ENCODE assay signal across 33 cellular contexts in the genomic region with DNA sequence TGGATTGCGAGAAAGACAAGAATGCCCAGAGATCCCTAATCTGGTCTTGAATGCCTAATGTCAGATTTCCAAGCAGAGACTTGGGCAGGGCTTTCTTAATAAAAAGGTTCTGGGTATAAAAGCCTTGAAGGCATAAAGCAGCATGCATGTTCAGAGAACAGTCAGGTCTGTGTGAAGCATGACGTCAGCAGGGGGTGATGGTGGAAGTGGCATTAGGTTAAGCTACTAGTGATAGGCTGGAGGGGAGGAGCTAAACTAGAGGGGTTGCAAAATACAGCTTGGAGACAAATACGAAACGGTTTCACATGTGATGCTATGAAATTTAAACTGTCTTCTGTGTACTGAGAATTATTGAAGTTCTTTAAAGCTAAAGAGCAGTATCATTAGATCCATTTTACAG.
DNase-seq lines count a peak whose midpoint lies in the region; ATAC-seq, FAIRE-seq and TF ChIP-seq lines count a peak whose summit lies in the region.
"Had no signal": no experiment of that assay in that cellular context is flagged by ENCODE, and none has a peak within 500 bp of the region (broad histone marks: within the 10 kb centered on the region; RNA-seq: fewer than 3 reads in every experiment).

No MANE protein-coding gene starts in this region.

- no peaks in the 10 kb centered on the region for H4K20me1 ChIP-seq in GM12878 (ENCODE audit: control insufficient read depth, insufficient read depth)

- TF ChIP-seq POLR2A in NB4 (IDR thresholded peaks at IDR 0.05; ENCODE audit: extremely low read depth, insufficient read length) (no peak), GM12878 (IDR thresholded peaks at IDR 0.05; ENCODE audit: low read depth, low read length) (no peak), GM18505 (IDR thresholded peaks at IDR 0.05; ENCODE audit: borderline replicate concordance, extremely low read depth, insufficient read depth, insufficient read length) (no peak)

- peaks cover 21 to 84% (median 39%) of the 10 kb centered on the region in 3 donors for H3K36me3 Mint-ChIP-seq in naive thymus-derived CD8-positive, alpha-beta T cell

- no peaks in the 10 kb centered on the region; a peak in 2 of 4 replicates for H3K36me3 ChIP-seq in GM12878 (ENCODE audit: control insufficient read depth in 2 of 2, insufficient read depth in 2 of 2, low read length in 1 of 2)
- H3K36me3 ChIP-seq: Peyer's patch had no signal

- ATAC-seq in GM12878 (no peak), sciatic nerve (peak; percentile 55), GM18505 (IDR thresholded peaks at IDR 0.05; ENCODE audit: unreplicated experiment) (no peak), GM18498 (IDR thresholded peaks at IDR 0.05; ENCODE audit: unreplicated experiment) (no peak)
- no peak for ATAC-seq in naive thymus-derived CD8-positive, alpha-beta T cell
- ATAC-seq: effector memory CD8-positive, alpha-beta T cell; esophagus mucosa; gastrocnemius medialis; left colon; right cardiac atrium had no signal

- H2AFZ ChIP-seq in GM12878 (ENCODE audit: control insufficient read depth, low read depth, low read length): no peak overlapping the region

- peak overlapping the region in 2 of 10 donors; percentile 2 to 3 for H3K27ac Mint-ChIP-seq in naive thymus-derived CD8-positive, alpha-beta T cell
- H3K27ac Mint-ChIP-seq: memory B cell had no signal

- intact Hi-C loops in GM12878 (cut with micrococcal nuclease; ENCODE audit: unreplicated experiment): no loop called here
- intact Hi-C loops in sciatic nerve (cut with DNase I): no loop called here

- TF ChIP-seq CTCF in NB4 (IDR thresholded peaks at IDR 0.05; ENCODE audit: low read depth, low read length) (no peak), GM12878 (IDR thresholded peaks at IDR 0.05 in 2 of 3, conservative IDR thresholded peaks at IDR 0.05 in 1 of 3; ENCODE audit: control insufficient read depth in 2 of 3, extremely low read depth in 1 of 3, insufficient read depth in 1 of 3, low read depth in 3 of 3, low read length in 3 of 3) (no peak)

- CTCF ChIA-PET in GM12878 (lab: Yijun Ruan, JAX): interaction anchor here (1.0 to 1.1 kb wide), 2 partner anchors 11 to 34 kb away, joined by 3 read pairs; no protein-coding TSS in a partner anchor

- H3K27me3 Mint-ChIP-seq in naive thymus-derived CD8-positive, alpha-beta T cell: no peaks in the 10 kb centered on the region
- H3K27me3 Mint-ChIP-seq: CD4-positive, alpha-beta memory T cell; effector memory CD8-positive, alpha-beta T cell; memory B cell had no signal

- H3K4me3 Mint-ChIP-seq in naive thymus-derived CD8-positive, alpha-beta T cell: no peak overlapping the region
- H3K4me3 Mint-ChIP-seq: CD4-positive, alpha-beta memory T cell; effector memory CD8-positive, alpha-beta T cell; memory B cell had no signal

- WGBS in GM12878 (ENCODE audit: insufficient coverage, insufficient replicate concordance, low lambda C conversion rate, missing lambda C conversion rate): 85% methylated on average over 4 of the region's 4 CpGs

- TF ChIP-seq EP300 in GM12878 (IDR thresholded peaks at IDR 0.05; ENCODE audit: borderline replicate concordance in 1 of 2, control insufficient read depth in 1 of 2, low read depth in 2 of 2, low read length in 2 of 2): no peak

- no peaks in the 10 kb centered on the region for H3K4me1 ChIP-seq in GM12878 (ENCODE audit: control insufficient read depth, insufficient read depth, low read length)
- H3K4me1 ChIP-seq: gastrocnemius medialis, Peyer's patch, upper lobe of left lung had no signal

- DNase-seq in NCI-H146 (lab: John Stamatoyannopoulos, UW) (peak; percentile 10), NCI-H146 treated with DMSO at 0.1 percent for 48 hours (lab: John Stamatoyannopoulos, UW; ENCODE audit: unreplicated experiment) (no peak), NB4 (ENCODE audit: low read depth) (peak; percentile 17), GM12878 (ENCODE audit: low read depth, low spot score) (no peak), sciatic nerve (ENCODE audit: low spot score) (no peak)
- no peak for DNase-seq in naive thymus-derived CD8-positive, alpha-beta T cell
- DNase-seq: activated effector memory CD4-positive, alpha-beta T cell treated with anti-CD3 and anti-CD28 coated beads, Interleukin-2, amount 50 U/mL, for 16 hours; CD4-positive, alpha-beta memory T cell; cortex of kidney; effector memory CD8-positive, alpha-beta T cell; gastrocnemius medialis; GDM1; KBM-7; left colon; NCI-H1048; NCI-H187; NCI-H2171 treated with DMSO at 0.1 percent for 48 hours; NCI-H510A treated with DMSO at 0.1 percent for 48 hours; NK-92 treated with Interleukin-12 subunit alpha and Interleukin-12 subunit beta, amount 100 ng/mL, for 24 hours; Peyer's patch; posterior cingulate gyrus; right cardiac atrium; stimulated activated CD4-positive, alpha-beta T cell treated with anti-CD3 and anti-CD28 coated beads, Interleukin-12 subunit alpha, Interleukin-12 subunit beta, amount 100 ng/mL, for 4 hours; stimulated activated CD4-positive, alpha-beta T cell treated with anti-CD3 and anti-CD28 coated beads, Interleukin-4, amount 100 ng/mL, for 1 hour; T-helper 1 cell; upper lobe of left lung had no signal

- no peak overlapping the region for H3K27ac ChIP-seq in GM12878 (ENCODE audit: control insufficient read depth, insufficient read depth)
- H3K27ac ChIP-seq: 22Rv1, gastrocnemius medialis, Peyer's patch, upper lobe of left lung had no signal

- BruUV-seq in GM12878 (replicated peaks; lab: Mats Ljungman, UMichigan): no TSS peak

- RAD21 ChIA-PET in GM12878 (lab: Charles Lee; ENCODE audit: unreplicated experiment): no interaction called here

- in situ Hi-C loops in GM12878 (cut with MboI): no loop called here

- no peaks in the 10 kb centered on the region for H3K9me3 Mint-ChIP-seq in naive thymus-derived CD8-positive, alpha-beta T cell
- H3K9me3 Mint-ChIP-seq: CD4-positive, alpha-beta memory T cell; effector memory CD8-positive, alpha-beta T cell; memory B cell had no signal

- H3K9me3 ChIP-seq in GM12878 (replicated peaks; ENCODE audit: control insufficient read depth, insufficient read depth, low read length): no peaks in the 10 kb centered on the region
- H3K9me3 ChIP-seq: gastrocnemius medialis, Peyer's patch, upper lobe of left lung had no signal

- SMC1A ChIA-PET in GM12878 (lab: Charles Lee; ENCODE audit: uncharacterized antibody, unreplicated experiment): interaction anchor here (1.2 kb wide), 1 partner anchor 240 kb away, joined by 3 read pairs; no protein-coding TSS in a partner anchor

- H3K4me1 Mint-ChIP-seq in naive thymus-derived CD8-positive, alpha-beta T cell: peaks cover 0 to 6% (median under 1%) of the 10 kb centered on the region in 4 donors
- H3K4me1 Mint-ChIP-seq: CD4-positive, alpha-beta memory T cell had no signal

- FAIRE-seq in GM12878 (lab: Jason Lieb, UNC): peak; percentile 7
- FAIRE-seq: GM18507, TTC549 had no signal

- no peak overlapping the region for H3K4me2 ChIP-seq in GM12878 (ENCODE audit: control insufficient read depth, insufficient read depth)

- no peaks in the 10 kb centered on the region for H3K27me3 ChIP-seq in GM12878 (replicated peaks in 1 of 2; ENCODE audit: control insufficient read depth in 2 of 2, insufficient read depth in 2 of 2, low read length in 1 of 2)
- H3K27me3 ChIP-seq: gastrocnemius medialis, Peyer's patch, upper lobe of left lung had no signal

- POLR2A ChIA-PET in GM12878 (lab: Charles Lee): no interaction called here
- POLR2A ChIA-PET in naive thymus-derived CD8-positive, alpha-beta T cell (lab: Charles Lee): no interaction called here

- H3K9ac ChIP-seq in GM12878 (ENCODE audit: control insufficient read depth, insufficient read depth, low read length): no peak overlapping the region

- H3K4me3 ChIP-seq in NB4 (ENCODE audit: low read depth, low read length): no peak overlapping the region
- H3K4me3 ChIP-seq in GM12878: no peak overlapping the region
- H3K4me3 ChIP-seq: gastrocnemius medialis, Peyer's patch, upper lobe of left lung had no signal

- no peak for TF ChIP-seq RAD21 in GM12878 (IDR thresholded peaks at IDR 0.05; ENCODE audit: insufficient read depth, low read depth, low read length)

- no peaks in the 10 kb centered on the region for H3K79me2 ChIP-seq in GM12878 (ENCODE audit: control insufficient read depth, insufficient read depth, low read length)

TF ChIP-seq in GM12878, 131 proteins besides CTCF, POLR2A, EP300 and RAD21 (continues in another document):
- TF ChIP-seq CHD4 (IDR thresholded peaks at IDR 0.05): no peak
- no peak for TF ChIP-seq ESRRA (IDR thresholded peaks at IDR 0.05; ENCODE audit: low read length)
- no peak for TF ChIP-seq YBX1 (IDR thresholded peaks at IDR 0.05)
- no peak for TF ChIP-seq SMAD5 (IDR thresholded peaks at IDR 0.05; ENCODE audit: low read depth)
- no peak for TF ChIP-seq HDAC6 (IDR thresholded peaks at IDR 0.05; ENCODE audit: unreplicated experiment)
- TF ChIP-seq, protein P1, sequence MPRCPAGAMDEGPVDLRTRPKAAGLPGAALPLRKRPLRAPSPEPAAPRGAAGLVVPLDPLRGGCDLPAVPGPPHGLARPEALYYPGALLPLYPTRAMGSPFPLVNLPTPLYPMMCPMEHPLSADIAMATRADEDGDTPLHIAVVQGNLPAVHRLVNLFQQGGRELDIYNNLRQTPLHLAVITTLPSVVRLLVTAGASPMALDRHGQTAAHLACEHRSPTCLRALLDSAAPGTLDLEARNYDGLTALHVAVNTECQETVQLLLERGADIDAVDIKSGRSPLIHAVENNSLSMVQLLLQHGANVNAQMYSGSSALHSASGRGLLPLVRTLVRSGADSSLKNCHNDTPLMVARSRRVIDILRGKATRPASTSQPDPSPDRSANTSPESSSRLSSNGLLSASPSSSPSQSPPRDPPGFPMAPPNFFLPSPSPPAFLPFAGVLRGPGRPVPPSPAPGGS (IDR thresholded peaks at IDR 0.05; ENCODE audit: borderline replicate concordance, insufficient read depth, low read depth, low read length, poor library complexity, severe bottlenecking): no peak
- no peak for TF ChIP-seq SP1 (IDR thresholded peaks at IDR 0.05; ENCODE audit: low read depth, low read length)
- TF ChIP-seq, protein P2, sequence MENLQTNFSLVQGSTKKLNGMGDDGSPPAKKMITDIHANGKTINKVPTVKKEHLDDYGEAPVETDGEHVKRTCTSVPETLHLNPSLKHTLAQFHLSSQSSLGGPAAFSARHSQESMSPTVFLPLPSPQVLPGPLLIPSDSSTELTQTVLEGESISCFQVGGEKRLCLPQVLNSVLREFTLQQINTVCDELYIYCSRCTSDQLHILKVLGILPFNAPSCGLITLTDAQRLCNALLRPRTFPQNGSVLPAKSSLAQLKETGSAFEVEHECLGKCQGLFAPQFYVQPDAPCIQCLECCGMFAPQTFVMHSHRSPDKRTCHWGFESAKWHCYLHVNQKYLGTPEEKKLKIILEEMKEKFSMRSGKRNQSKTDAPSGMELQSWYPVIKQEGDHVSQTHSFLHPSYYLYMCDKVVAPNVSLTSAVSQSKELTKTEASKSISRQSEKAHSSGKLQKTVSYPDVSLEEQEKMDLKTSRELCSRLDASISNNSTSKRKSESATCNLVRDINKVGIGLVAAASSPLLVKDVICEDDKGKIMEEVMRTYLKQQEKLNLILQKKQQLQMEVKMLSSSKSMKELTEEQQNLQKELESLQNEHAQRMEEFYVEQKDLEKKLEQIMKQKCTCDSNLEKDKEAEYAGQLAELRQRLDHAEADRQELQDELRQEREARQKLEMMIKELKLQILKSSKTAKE (IDR thresholded peaks at IDR 0.05; ENCODE audit: low read depth, poor library complexity, severe bottlenecking): no peak
- TF ChIP-seq FOXM1 (IDR thresholded peaks at IDR 0.05; ENCODE audit: low read depth, low read length): no peak

Comparison
In these comparisons a context has a peak if more than half of its experiments do, and no peak if none do; other contexts are left out.
1. DNase-seq: peak in NCI-H146 (single experiment) and NB4 (single experiment); none in NCI-H146 treated with DMSO at 0.1 percent for 48 hours (single experiment), GM12878 (single experiment), sciatic nerve (single experiment) and naive thymus-derived CD8-positive, alpha-beta T cell (0 of 10).